13 cellular contexts compared by ENCODE assay signal in genomic region chr19:35107541-35107939, GRCh38. TPM values are rescaled to one million over a fixed set of nuclear protein-coding genes. Genes with fewer than 3 reads are reported as not detected.
DNase-seq lines count a peak whose midpoint lies in the region; ATAC-seq and TF ChIP-seq lines count a peak whose summit lies in the region.
"Had no signal": no experiment of that assay in that cellular context is flagged by ENCODE, and none has a peak within 500 bp of the region (broad histone marks: within the 10 kb centered on the region; RNA-seq: fewer than 3 reads in every experiment).

No MANE protein-coding gene starts in this region.

- peak; percentile 83 for DNase-seq in AG20443 (ENCODE audit: low spot score)
- peak; percentile 36 for DNase-seq in NCI-H69 (lab: John Stamatoyannopoulos, UW)
- no peak for DNase-seq in esophagus squamous epithelium (lab: John Stamatoyannopoulos, UW)
- DNase-seq in NK-92 (lab: John Stamatoyannopoulos, UW; ENCODE audit: unreplicated experiment) = no peak
- no peak for DNase-seq in SK-N-DZ (ENCODE audit: low spot score)
- DNase-seq in stimulated activated naive CD4-positive, alpha-beta T cell (lab: John Stamatoyannopoulos, UW) = no peak
- DNase-seq: stimulated activated CD4-positive, alpha-beta T cell treated with anti-CD3 and anti-CD28 coated beads, Interleukin-1b, Interleukin-23, amount 100 ng/mL, for 48 hours had no signal

- no peaks in the 10 kb centered on the region for H3K9me3 ChIP-seq in esophagus squamous epithelium
- H3K9me3 ChIP-seq in muscle layer of duodenum (ENCODE audit: control insufficient read depth in 1 of 2, low read length in 2 of 2) = no peaks in the 10 kb centered on the region

- H3K4me3 ChIP-seq in esophagus squamous epithelium (no peak overlapping the region), muscle layer of duodenum (ENCODE audit: low read depth in 1 of 2, low read length in 2 of 2) (no peak overlapping the region)
- H3K4me3 ChIP-seq: lung had no signal

- H3K4me1 ChIP-seq in esophagus squamous epithelium (peaks cover 5 to 62% (median 20%) of the 10 kb centered on the region in 3 donors), muscle layer of duodenum (ENCODE audit: control insufficient read depth in 1 of 2, insufficient read depth in 2 of 2, low read length in 2 of 2) (no peaks in the 10 kb centered on the region)

- intact Hi-C loops in esophagus squamous epithelium (cut with DNase I) = no loop called here

- ATAC-seq in GM21737 (IDR thresholded peaks at IDR 0.05; ENCODE audit: unreplicated experiment) = no peak
- ATAC-seq: Panc1 had no signal

- peak overlapping the region; percentile 38 to 87 (median 82) for H3K27ac ChIP-seq in esophagus squamous epithelium
- peak overlapping the region; percentile 50 for H3K27ac ChIP-seq in muscle layer of duodenum (ENCODE audit: low read length)

- TF ChIP-seq POLR2A in esophagus squamous epithelium (IDR thresholded peaks at IDR 0.05) = no peak

- TF ChIP-seq CTCF in esophagus squamous epithelium (IDR thresholded peaks at IDR 0.05) = no peak

- 7 to 29% methylated on average over 1 to 5 of the region's 5 CpGs for WGBS in esophagus squamous epithelium, 2 donors

- H3K27me3 ChIP-seq in esophagus squamous epithelium (no peaks in the 10 kb centered on the region), muscle layer of duodenum (ENCODE audit: low read depth, low read length) (no peaks in the 10 kb centered on the region)

- H3K36me3 ChIP-seq in esophagus squamous epithelium (no peaks in the 10 kb centered on the region), muscle layer of duodenum (ENCODE audit: control insufficient read depth in 1 of 2, insufficient read depth in 2 of 2, low read length in 2 of 2) (no peaks in the 10 kb centered on the region)

RNA-seq across cellular contexts. Expression of gene FXYD3, which starts 8.1 kb away (rescaled TPM):
- 100 to 1,000 TPM; 282 to 837 (median 489) TPM for total RNA-seq in esophagus squamous epithelium
- polyA plus RNA-seq in SK-N-DZ (2014; cell fraction: cytosol; rRNA removed) = not detected in 2 replicates
- polyA plus RNA-seq in SK-N-DZ (2014; cell fraction: nucleus; rRNA removed) = not detected in 2 replicates
- total RNA-seq: activated CD8-positive, alpha-beta memory T cell treated with anti-CD3 and anti-CD28 coated beads for 36 hours; LHCN-M2 had no signal

RNA-seq across cellular contexts. Expression of gene LGI4, which starts 27.3 kb away (rescaled TPM):
- 1 to 10 TPM; 1.3 to 8.2 (median 1.6) TPM for total RNA-seq in esophagus squamous epithelium
- polyA plus RNA-seq in SK-N-DZ (2014; cell fraction: cytosol; rRNA removed) = not detected in 2 replicates
- not detected in 2 replicates for polyA plus RNA-seq in SK-N-DZ (2014; cell fraction: nucleus; rRNA removed)
- total RNA-seq: activated CD8-positive, alpha-beta memory T cell treated with anti-CD3 and anti-CD28 coated beads for 36 hours; LHCN-M2 had no signal

RNA-seq across cellular contexts. Expression of gene FXYD1, which starts 31.1 kb away (rescaled TPM):
- total RNA-seq in esophagus squamous epithelium = 10 to 100 TPM in 2 of 4 donors, 1 to 10 TPM in 1, not detected in 1; 3.9 to 29.9 (median 10.1) TPM
- not detected in 2 replicates for polyA plus RNA-seq in SK-N-DZ (2014; cell fraction: cytosol; rRNA removed)
- polyA plus RNA-seq in SK-N-DZ (2014; cell fraction: nucleus; rRNA removed) = not detected in 2 replicates
- total RNA-seq: activated CD8-positive, alpha-beta memory T cell treated with anti-CD3 and anti-CD28 coated beads for 36 hours; LHCN-M2 had no signal

RNA-seq across cellular contexts. Expression of gene FXYD7, which starts 35.5 kb away (rescaled TPM):
- not detected for total RNA-seq in esophagus squamous epithelium
- polyA plus RNA-seq in SK-N-DZ (2014; cell fraction: cytosol; rRNA removed) = not detected in 2 replicates
- not detected in 2 replicates for polyA plus RNA-seq in SK-N-DZ (2014; cell fraction: nucleus; rRNA removed)
- total RNA-seq: activated CD8-positive, alpha-beta memory T cell treated with anti-CD3 and anti-CD28 coated beads for 36 hours; LHCN-M2; lung had no signal

RNA-seq across cellular contexts. Expression of gene FXYD5, which starts 47.0 kb away (rescaled TPM):
- 100 to 1,000 TPM in 1 of 4 donors, 10 to 100 TPM in 3; 39.3 to 146 (median 45.7) TPM for total RNA-seq in esophagus squamous epithelium
- polyA plus RNA-seq in SK-N-DZ (2014; cell fraction: cytosol; rRNA removed) = not detected in 2 replicates
- polyA plus RNA-seq in SK-N-DZ (2014; cell fraction: nucleus; rRNA removed) = not detected in 2 replicates

Comparison
In these comparisons a context has a peak if more than half of its experiments do, and no peak if none do; other contexts are left out.
1. DNase-seq: peak in AG20443 (single experiment) and NCI-H69 (single experiment); none in esophagus squamous epithelium (single experiment), NK-92 (single experiment), SK-N-DZ (single experiment) and stimulated activated naive CD4-positive, alpha-beta T cell (0 of 6).